Comparison of ENCODE assay signal across 18 cellular contexts in the genomic region with DNA sequence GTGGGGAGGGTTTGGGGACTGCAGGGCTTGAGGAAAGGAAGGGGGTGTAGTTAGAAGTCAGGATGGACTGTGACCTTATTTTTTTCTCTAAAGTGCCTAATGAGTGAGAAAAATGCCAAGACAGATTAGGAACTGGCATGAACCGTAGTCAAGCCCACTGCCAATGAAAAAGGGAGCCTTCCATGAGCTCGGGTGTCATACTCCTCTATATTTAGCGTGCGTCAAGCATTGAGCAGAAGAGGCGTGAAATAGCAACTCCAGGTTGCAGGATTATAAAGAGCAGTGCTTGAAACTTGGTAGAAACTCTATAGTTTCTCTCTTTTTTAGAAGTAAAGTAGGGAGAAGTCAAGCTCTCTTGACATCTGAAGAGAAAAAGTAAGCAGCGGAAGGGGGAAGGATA. TPM values are rescaled to one million over a fixed set of nuclear protein-coding genes. Genes with fewer than 3 reads are reported as not detected.
DNase-seq lines count a peak whose midpoint lies in the region; ATAC-seq and TF ChIP-seq lines count a peak whose summit lies in the region.
"Had no signal": no experiment of that assay in that cellular context is flagged by ENCODE, and none has a peak within 500 bp of the region (broad histone marks: within the 10 kb centered on the region; RNA-seq: fewer than 3 reads in every experiment).

No MANE protein-coding gene starts in this region.

- H3K27me3 ChIP-seq in BJ (ENCODE audit: control insufficient read depth, insufficient read depth, low read length) (no peaks in the 10 kb centered on the region), dorsolateral prefrontal cortex (no peaks in the 10 kb centered on the region), hepatocyte (no peaks in the 10 kb centered on the region), skeletal muscle tissue (ENCODE audit: control insufficient read depth in 3 of 3, insufficient read depth in 3 of 3, low read length in 3 of 3) (no peaks in the 10 kb centered on the region), left lung (no peaks in the 10 kb centered on the region)
- H3K27me3 ChIP-seq: cardiac muscle cell had no signal

- H3K27ac ChIP-seq in dorsolateral prefrontal cortex (peak overlapping the region in 1 of 59 donors; percentile 7), hepatocyte (peak overlapping the region; percentile 94), skeletal muscle tissue (ENCODE audit: low read depth, low read length) (peak overlapping the region; percentile 80), left lung (no peak overlapping the region)
- H3K27ac ChIP-seq: cardiac muscle cell had no signal

- CTCF ChIA-PET in BJ (lab: Yijun Ruan, JAX): interaction anchor here (0.8 to 1.9 kb wide), 4 partner anchors 19 to 496 kb away, joined by 3 to 4 read pairs (median 4); no protein-coding TSS in a partner anchor

- peak overlapping the region; percentile 71 for H3K4me2 ChIP-seq in hepatocyte

- no peaks in the 10 kb centered on the region for H3K4me1 Mint-ChIP-seq in T-helper 17 cell
- H3K4me1 Mint-ChIP-seq: activated CD4-positive, alpha-beta T cell treated with anti-CD3 and anti-CD28 coated beads, Interleukin-2, amount 10 ng/mL, durations not matched to agents 7 days and 5 days; naive thymus-derived CD4-positive, alpha-beta T cell had no signal

- H3K27me3 Mint-ChIP-seq in T-helper 17 cell: peaks cover 27% of the 10 kb centered on the region

- H3K4me3 ChIP-seq in BJ (ENCODE audit: low read depth, low read length) (peak overlapping the region; percentile 56), dorsolateral prefrontal cortex (peak overlapping the region in 30 of 59 donors; percentile 5 to 79 (median 65)), hepatocyte (no peak overlapping the region), skeletal muscle tissue (ENCODE audit: low read length in 3 of 3) (peak overlapping the region; percentile 60 to 88 (median 85)), left lung (no peak overlapping the region)
- H3K4me3 ChIP-seq: cardiac muscle cell, lung had no signal

- peaks cover 7% of the 10 kb centered on the region for H3K79me2 ChIP-seq in hepatocyte

- no peaks in the 10 kb centered on the region for H4K20me1 ChIP-seq in hepatocyte (ENCODE audit: insufficient read depth, poor library complexity, severe bottlenecking)

- H3K27ac Mint-ChIP-seq in T-helper 17 cell: no peak overlapping the region
- H3K27ac Mint-ChIP-seq: activated CD4-positive, alpha-beta T cell treated with anti-CD3 and anti-CD28 coated beads, Interleukin-2, amount 10 ng/mL, durations not matched to agents 7 days and 5 days; naive thymus-derived CD4-positive, alpha-beta T cell had no signal

- ATAC-seq in left lung (no peak), T-helper 17 cell (no peak)
- ATAC-seq: naive thymus-derived CD4-positive, alpha-beta T cell had no signal

- H3K4me1 ChIP-seq in hepatocyte (ENCODE audit: insufficient read depth): no peaks in the 10 kb centered on the region
- peaks cover 27 to 39% (median 27%) of the 10 kb centered on the region in 3 donors for H3K4me1 ChIP-seq in skeletal muscle tissue (ENCODE audit: control insufficient read depth in 3 of 3, insufficient read depth in 3 of 3, low read length in 3 of 3)
- H3K4me1 ChIP-seq in left lung: no peaks in the 10 kb centered on the region

- H3K9me3 ChIP-seq in hepatocyte (ENCODE audit: low read depth): no peaks in the 10 kb centered on the region
- no peaks in the 10 kb centered on the region for H3K9me3 ChIP-seq in skeletal muscle tissue (ENCODE audit: control insufficient read depth in 3 of 3, low read length in 3 of 3)
- no peaks in the 10 kb centered on the region for H3K9me3 ChIP-seq in left lung
- H3K9me3 ChIP-seq in T-helper 17 cell (ENCODE audit: control insufficient read depth, low read length, poor library complexity, severe bottlenecking): no peaks in the 10 kb centered on the region

- DNase-seq in BJ (ENCODE audit: low read depth) (no peak), dorsolateral prefrontal cortex (no peak), hepatocyte (ENCODE audit: low spot score) (no peak), left lung (no peak), T-helper 17 cell (no peak), MV-4-11 (lab: John Stamatoyannopoulos, UW) (no peak), activated T-cell treated with anti-CD3 and anti-CD28 coated beads for 4 hours (no peak)
- DNase-seq: activated CD4-positive, alpha-beta T cell treated with anti-CD3 and anti-CD28 coated beads, Interleukin-2, amount 10 ng/mL, durations not matched to agents 7 days and 5 days; activated CD8-positive, alpha-beta memory T cell treated with anti-CD3 and anti-CD28 coated beads, Interleukin-2, amount 50 U/mL, for 4 hours; activated effector memory CD4-positive, alpha-beta T cell treated with Interleukin-2 at 50 U/mL for 16 hours; effector CD4-positive, alpha-beta T cell; naive thymus-derived CD4-positive, alpha-beta T cell; NCI-H1092; posterior cingulate gyrus; RPMI8226 had no signal

- POLR2A ChIA-PET in BJ (lab: Charles Lee): no interaction called here

- no peak overlapping the region for H3K4me3 Mint-ChIP-seq in T-helper 17 cell
- H3K4me3 Mint-ChIP-seq: activated CD4-positive, alpha-beta T cell treated with anti-CD3 and anti-CD28 coated beads, Interleukin-2, amount 10 ng/mL, durations not matched to agents 7 days and 5 days; naive thymus-derived CD4-positive, alpha-beta T cell had no signal

- H3K36me3 Mint-ChIP-seq in T-helper 17 cell (ENCODE audit: low read depth): no peaks in the 10 kb centered on the region
- H3K36me3 Mint-ChIP-seq: naive thymus-derived CD4-positive, alpha-beta T cell had no signal

- 91% methylated on average over 6 of the region's 6 CpGs for WGBS in hepatocyte (ENCODE audit: low lambda C conversion rate, missing lambda C conversion rate)

- H3K36me3 ChIP-seq in BJ (ENCODE audit: control insufficient read depth, insufficient read depth, low read length) (no peaks in the 10 kb centered on the region), hepatocyte (replicated peaks; ENCODE audit: insufficient read depth, low read depth) (no peaks in the 10 kb centered on the region), skeletal muscle tissue (ENCODE audit: control insufficient read depth in 3 of 3, insufficient read depth in 3 of 3, low read length in 3 of 3) (peaks cover 2 to 9% (median 7%) of the 10 kb centered on the region in 3 donors), left lung (no peaks in the 10 kb centered on the region)
- H3K36me3 ChIP-seq: cardiac muscle cell had no signal

- H2AFZ ChIP-seq in hepatocyte: no peak overlapping the region

- H3K9me2 ChIP-seq in hepatocyte (replicated peaks; ENCODE audit: insufficient read depth): no peaks in the 10 kb centered on the region

- intact Hi-C loops in dorsolateral prefrontal cortex (cut with DNase I): loop anchor here in 1 of 2 donors (10.0 kb wide), 1 partner anchor 146 kb away; no protein-coding TSS in a partner anchor
- intact Hi-C loops in left lung (cut with DNase I): no loop called here

- TF ChIP-seq CTCF in BJ (IDR thresholded peaks at IDR 0.05; ENCODE audit: insufficient read depth, low read depth, low read length): no peak
- no peak for TF ChIP-seq CTCF in dorsolateral prefrontal cortex (IDR thresholded peaks at IDR 0.05 in 54 of 56, conservative IDR thresholded peaks at IDR 0.05 in 2 of 56; ENCODE audit: low read depth in 1 of 56, partially characterized antibody in 56 of 56)
- no peak for TF ChIP-seq CTCF in hepatocyte (IDR thresholded peaks at IDR 0.05; ENCODE audit: poor library complexity)
- no peak for TF ChIP-seq CTCF in left lung (IDR thresholded peaks at IDR 0.05)

- H3K9ac ChIP-seq in skeletal muscle tissue (ENCODE audit: low read depth in 1 of 3, low read length in 3 of 3): peak overlapping the region in 2 of 3 donors; percentile 79 to 80

RNA-seq across cellular contexts. Expression of gene SGCD, which starts 1.8 kb away (rescaled TPM):
- 17.0 and 26.7 TPM in 2 replicates for polyA plus RNA-seq in BJ (2011; rRNA removed)
- 16.8 and 24.0 TPM in 2 replicates for polyA minus RNA-seq in BJ (2011; rRNA and poly(A)+ RNA removed)
- 10 to 100 TPM in 103 of 120 experiments, 1 to 10 TPM in 17; 7.4 to 22.4 (median 12.5) TPM for total RNA-seq in dorsolateral prefrontal cortex
- total RNA-seq in hepatocyte: 8.0 and 8.8 TPM in 2 replicates
- 3.8 and 4.5 TPM in 2 replicates for polyA plus RNA-seq in hepatocyte
- 73.6 TPM for total RNA-seq in skeletal muscle tissue
- total RNA-seq in left lung: 10 to 100 TPM; 10.4 to 15.5 TPM
- not detected for total RNA-seq in T-helper 17 cell
- total RNA-seq: activated CD4-positive, alpha-beta T cell treated with anti-CD3 and anti-CD28 coated beads, Interleukin-2, amount 10 ng/mL, durations not matched to agents 7 days and 5 days had no signal
- polyA plus RNA-seq: naive thymus-derived CD4-positive, alpha-beta T cell had no signal

Comparison
In these comparisons a context has a peak if more than half of its experiments do, and no peak if none do; other contexts are left out.
1. H3K4me3 ChIP-seq: peak in BJ (single experiment), dorsolateral prefrontal cortex (30 of 59) and skeletal muscle tissue (3 of 3); none in hepatocyte (single experiment) and left lung (0 of 2).
2. H3K27ac ChIP-seq: peak in hepatocyte (single experiment) and skeletal muscle tissue (single experiment); none in left lung (0 of 2).